8 cellular contexts compared by ENCODE assay signal in the genomic region with DNA sequence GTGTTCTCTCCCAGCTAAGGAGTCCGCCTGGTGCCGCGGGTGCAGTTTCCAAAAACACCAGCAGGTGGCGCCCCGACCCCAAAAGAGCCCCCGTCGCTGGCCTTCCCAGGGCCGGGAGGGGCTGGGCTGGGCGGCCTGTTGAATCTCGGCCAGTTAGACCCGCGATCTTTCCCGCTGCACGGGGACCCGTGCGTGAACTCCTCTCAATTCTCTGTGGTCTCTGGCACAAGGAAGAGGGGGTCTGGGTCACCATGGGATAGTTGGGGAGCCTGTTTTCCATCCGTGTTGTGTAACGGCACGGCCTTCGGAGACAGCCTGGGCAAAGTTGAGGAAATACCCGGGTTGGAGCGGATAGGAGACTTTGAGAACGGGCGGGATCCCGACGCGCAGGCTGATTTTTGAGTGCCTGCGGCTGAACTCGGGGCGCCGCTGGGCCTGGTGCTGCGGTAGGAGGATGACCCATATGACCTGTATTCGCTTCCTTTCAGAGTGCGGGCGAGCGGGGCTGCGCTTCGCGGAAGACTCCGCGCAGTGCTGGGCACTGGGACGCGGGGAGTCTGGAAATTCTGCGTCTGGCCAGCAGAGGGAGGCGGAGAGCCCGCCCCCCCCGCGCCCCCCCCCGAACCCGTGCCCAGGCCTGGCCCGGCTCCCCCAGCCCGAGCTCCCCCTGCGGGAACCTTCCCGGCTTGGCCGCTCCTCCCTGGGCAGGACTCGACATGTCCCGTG. TPM values are rescaled to one million over a fixed set of nuclear protein-coding genes. Genes with fewer than 3 reads are reported as not detected.
DNase-seq lines count a peak whose midpoint lies in the region; ATAC-seq and TF ChIP-seq lines count a peak whose summit lies in the region.

No MANE protein-coding gene starts in this region.

- no peaks in the 10 kb centered on the region for H3K4me1 Mint-ChIP-seq in Calu3 (ENCODE audit: low read depth, unreplicated experiment)
- peaks cover 4% of the 10 kb centered on the region for H3K4me1 Mint-ChIP-seq in stimulated activated naive CD8-positive, alpha-beta T cell treated with anti-CD3 and anti-CD28 coated beads, Interleukin-15, amount 100 ng/mL, for 72 hours

- H3K4me2 ChIP-seq in neural cell (ENCODE audit: low read length) = peak overlapping the region; percentile 99

- H3K4me3 ChIP-seq in fibroblast of villous mesenchyme (ENCODE audit: low read depth, low read length) = peak overlapping the region; percentile 71
- H3K4me3 ChIP-seq in neural cell (ENCODE audit: low read length) = peak overlapping the region; percentile 70

- no peak overlapping the region for H3K27ac ChIP-seq in neural cell (ENCODE audit: low read length)

- peak; percentile 96 for DNase-seq in Calu3
- DNase-seq in RPMI8226 = peak; percentile 76
- DNase-seq in activated effector memory CD4-positive, alpha-beta T cell treated with anti-CD3 and anti-CD28 coated beads, Interleukin-2, amount 50 U/mL, for 16 hours = peak; percentile 94
- peak; percentile 73 for DNase-seq in fibroblast of villous mesenchyme (ENCODE audit: low read depth)
- peak; percentile 89 to 93 for DNase-seq in stimulated activated naive CD8-positive, alpha-beta T cell treated with anti-CD3 and anti-CD28 coated beads, Interleukin-15, amount 100 ng/mL, for 72 hours

- H3K9me2 ChIP-seq in neural cell (ENCODE audit: insufficient read depth, low read length) = no peaks in the 10 kb centered on the region

- CTCF ChIA-PET in Calu3 (lab: Charles Lee) = interaction anchor here (0.6 to 4.3 kb wide), 25 partner anchors 8 to 229 kb away, joined by 3 to 102 read pairs (median 4); partner anchors contain the start of gene PSD2

- H3K9ac ChIP-seq in neural cell (ENCODE audit: low read length) = peak overlapping the region; percentile 46

- ATAC-seq in GM21526 (IDR thresholded peaks at IDR 0.05; ENCODE audit: low FRiP score, unreplicated experiment) = peak; percentile 59
- ATAC-seq in stimulated activated naive CD8-positive, alpha-beta T cell treated with anti-CD3 and anti-CD28 coated beads, Interleukin-15, amount 100 ng/mL, for 72 hours = peak; percentile 86

- H3K27me3 Mint-ChIP-seq in Calu3 (ENCODE audit: unreplicated experiment) = peaks cover 75% of the 10 kb centered on the region
- peaks cover 56% of the 10 kb centered on the region for H3K27me3 Mint-ChIP-seq in stimulated activated naive CD8-positive, alpha-beta T cell treated with anti-CD3 and anti-CD28 coated beads, Interleukin-15, amount 100 ng/mL, for 72 hours

- no peaks in the 10 kb centered on the region for H3K27me3 ChIP-seq in neural cell (ENCODE audit: insufficient read depth, low read depth, low read length)

- H3K36me3 Mint-ChIP-seq in Calu3 (ENCODE audit: insufficient read depth, unreplicated experiment) = peaks cover 5% of the 10 kb centered on the region

- H3K9me3 Mint-ChIP-seq in Calu3 (ENCODE audit: low read depth, unreplicated experiment) = no peaks in the 10 kb centered on the region
- H3K9me3 Mint-ChIP-seq in stimulated activated naive CD8-positive, alpha-beta T cell treated with anti-CD3 and anti-CD28 coated beads, Interleukin-15, amount 100 ng/mL, for 72 hours = no peaks in the 10 kb centered on the region

- no peaks in the 10 kb centered on the region for H3F3A ChIP-seq in neural cell (ENCODE audit: insufficient read depth, low read length, poor library complexity, severe bottlenecking)

- H3K79me2 ChIP-seq in neural cell (replicated peaks; ENCODE audit: insufficient read depth, low read length) = no peaks in the 10 kb centered on the region

- H3K27ac Mint-ChIP-seq in Calu3 (ENCODE audit: unreplicated experiment) = no peak overlapping the region
- peak overlapping the region in 1 of 2 donors; percentile 39 for H3K27ac Mint-ChIP-seq in stimulated activated naive CD8-positive, alpha-beta T cell treated with anti-CD3 and anti-CD28 coated beads, Interleukin-15, amount 100 ng/mL, for 72 hours

- TF ChIP-seq CTCF in Calu3 (IDR thresholded peaks at IDR 0.05; ENCODE audit: unreplicated experiment) = peak; percentile 93
- TF ChIP-seq CTCF in fibroblast of villous mesenchyme (IDR thresholded peaks at IDR 0.05; ENCODE audit: insufficient read depth, low read depth, low read length) = peak; percentile 97
- TF ChIP-seq CTCF in neural cell (IDR thresholded peaks at IDR 0.05; ENCODE audit: poor library complexity, severe bottlenecking) = peak; percentile 99

- no TSS peak for BruUV-seq in Calu3 (replicated peaks; lab: Mats Ljungman, UMichigan)

- no peaks in the 10 kb centered on the region for H3K36me3 ChIP-seq in neural cell (ENCODE audit: insufficient read depth, low read length)

- TF ChIP-seq EP300 in Ishikawa (IDR thresholded peaks at IDR 0.05; ENCODE audit: borderline replicate concordance) = no peak
- no peak for TF ChIP-seq EP300 in neural cell (conservative IDR thresholded peaks at IDR 0.05; ENCODE audit: poor library complexity, severe bottlenecking)

- H4K20me1 ChIP-seq in neural cell (ENCODE audit: insufficient read depth) = no peaks in the 10 kb centered on the region

- peak overlapping the region; percentile 68 for H3K4me3 Mint-ChIP-seq in Calu3 (ENCODE audit: low read depth, unreplicated experiment)
- H3K4me3 Mint-ChIP-seq in stimulated activated naive CD8-positive, alpha-beta T cell treated with anti-CD3 and anti-CD28 coated beads, Interleukin-15, amount 100 ng/mL, for 72 hours = peak overlapping the region; percentile 83 to 86

- intact Hi-C loops in Calu3 (cut with micrococcal nuclease; ENCODE audit: unreplicated experiment) = loop anchor here (1.0 to 2.0 kb wide), 4 partner anchors 57 to 369 kb away; no protein-coding TSS in a partner anchor

- H3K9me3 ChIP-seq in neural cell (ENCODE audit: low read length) = no peaks in the 10 kb centered on the region

- TF ChIP-seq RAD21 in Ishikawa (IDR thresholded peaks at IDR 0.05; ENCODE audit: low read depth) (peak; percentile 96), neural cell (conservative IDR thresholded peaks at IDR 0.05) (peak; percentile 99)

- no peak overlapping the region for H2AFZ ChIP-seq in neural cell (ENCODE audit: low read depth, low read length)

TF ChIP-seq in Ishikawa, 13 proteins besides CTCF, POLR2A, EP300 and RAD21:
- no peak for TF ChIP-seq ZBTB7A (IDR thresholded peaks at IDR 0.05; ENCODE audit: low read depth)
- TF ChIP-seq, protein P1, sequence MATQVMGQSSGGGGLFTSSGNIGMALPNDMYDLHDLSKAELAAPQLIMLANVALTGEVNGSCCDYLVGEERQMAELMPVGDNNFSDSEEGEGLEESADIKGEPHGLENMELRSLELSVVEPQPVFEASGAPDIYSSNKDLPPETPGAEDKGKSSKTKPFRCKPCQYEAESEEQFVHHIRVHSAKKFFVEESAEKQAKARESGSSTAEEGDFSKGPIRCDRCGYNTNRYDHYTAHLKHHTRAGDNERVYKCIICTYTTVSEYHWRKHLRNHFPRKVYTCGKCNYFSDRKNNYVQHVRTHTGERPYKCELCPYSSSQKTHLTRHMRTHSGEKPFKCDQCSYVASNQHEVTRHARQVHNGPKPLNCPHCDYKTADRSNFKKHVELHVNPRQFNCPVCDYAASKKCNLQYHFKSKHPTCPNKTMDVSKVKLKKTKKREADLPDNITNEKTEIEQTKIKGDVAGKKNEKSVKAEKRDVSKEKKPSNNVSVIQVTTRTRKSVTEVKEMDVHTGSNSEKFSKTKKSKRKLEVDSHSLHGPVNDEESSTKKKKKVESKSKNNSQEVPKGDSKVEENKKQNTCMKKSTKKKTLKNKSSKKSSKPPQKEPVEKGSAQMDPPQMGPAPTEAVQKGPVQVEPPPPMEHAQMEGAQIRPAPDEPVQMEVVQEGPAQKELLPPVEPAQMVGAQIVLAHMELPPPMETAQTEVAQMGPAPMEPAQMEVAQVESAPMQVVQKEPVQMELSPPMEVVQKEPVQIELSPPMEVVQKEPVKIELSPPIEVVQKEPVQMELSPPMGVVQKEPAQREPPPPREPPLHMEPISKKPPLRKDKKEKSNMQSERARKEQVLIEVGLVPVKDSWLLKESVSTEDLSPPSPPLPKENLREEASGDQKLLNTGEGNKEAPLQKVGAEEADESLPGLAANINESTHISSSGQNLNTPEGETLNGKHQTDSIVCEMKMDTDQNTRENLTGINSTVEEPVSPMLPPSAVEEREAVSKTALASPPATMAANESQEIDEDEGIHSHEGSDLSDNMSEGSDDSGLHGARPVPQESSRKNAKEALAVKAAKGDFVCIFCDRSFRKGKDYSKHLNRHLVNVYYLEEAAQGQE (IDR thresholded peaks at IDR 0.05; ENCODE audit: low read depth) = 0 out of 2 replicates have a peak, but pooled peaks have one; percentile 13

TF ChIP-seq in neural cell, 6 proteins besides CTCF, POLR2A, EP300 and RAD21:
- peak; percentile 99 for TF ChIP-seq SMC3 (conservative IDR thresholded peaks at IDR 0.05; ENCODE audit: poor library complexity)
- no peak for TF ChIP-seq TAF1 (IDR thresholded peaks at IDR 0.05; ENCODE audit: low read depth)
- TF ChIP-seq, protein P1 (IDR thresholded peaks at IDR 0.05; ENCODE audit: borderline replicate concordance) = peak; percentile 27

RNA-seq across cellular contexts. Expression of gene PSD2, which starts 7.9 kb away (rescaled TPM):
- total RNA-seq in Calu3 (2022) (not detected in 2 replicates), fibroblast of villous mesenchyme (under 0.01 TPM in 1 of 2 replicates, not detected in the other)
- polyA plus RNA-seq in neural cell = 33.4 and 38.6 TPM in 2 replicates
- polyA minus RNA-seq in neural cell = 47.7 and 49.2 TPM in 2 replicates
